Comparison of ENCODE assay signal across 8 cellular contexts in the genomic region with DNA sequence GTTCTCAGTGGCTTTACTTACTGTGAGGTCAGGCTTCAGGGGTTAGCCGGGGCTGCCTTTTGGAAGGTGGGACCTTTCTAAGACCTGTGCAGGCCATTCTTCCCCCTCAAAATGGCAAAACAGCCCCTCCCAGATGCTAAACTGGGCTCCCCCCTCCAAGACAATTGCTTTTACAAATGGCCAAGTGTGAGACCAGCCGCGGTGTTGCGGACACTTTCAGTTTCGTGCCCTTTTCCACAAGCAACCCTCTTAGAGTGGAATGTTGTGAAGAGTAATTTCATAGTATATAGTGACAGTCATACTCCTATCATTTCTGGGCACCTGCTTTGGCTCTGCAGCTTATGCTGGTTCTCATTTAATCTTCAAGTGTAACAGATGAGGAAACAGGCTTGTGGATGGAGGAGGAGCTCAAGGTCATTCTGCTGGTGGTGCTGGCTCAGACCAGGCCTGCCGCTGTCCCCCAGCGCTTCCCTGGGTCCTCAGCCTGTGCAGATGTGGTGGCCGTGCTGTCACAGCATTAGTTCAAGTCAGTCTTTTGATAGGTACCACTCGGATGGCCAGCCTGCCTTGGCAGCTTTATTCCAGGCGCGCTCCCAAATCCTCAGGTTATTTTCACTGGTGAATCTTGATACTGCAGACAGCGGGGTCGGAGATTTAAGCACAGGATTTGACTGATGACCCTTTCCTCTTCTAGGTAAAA. TPM values are rescaled to one million over a fixed set of nuclear protein-coding genes. Genes with fewer than 3 reads are reported as not detected.
DNase-seq lines count a peak whose midpoint lies in the region; ATAC-seq and TF ChIP-seq lines count a peak whose summit lies in the region.

No MANE protein-coding gene starts in this region.

- TF ChIP-seq POLR2A in Peyer's patch (IDR thresholded peaks at IDR 0.05) (no peak), ovary (IDR thresholded peaks at IDR 0.05) (no peak)

- no peak for TF ChIP-seq EP300 in ovary (IDR thresholded peaks at IDR 0.05)

- no peak for TF ChIP-seq CTCF in Peyer's patch (IDR thresholded peaks at IDR 0.05)
- TF ChIP-seq CTCF in epithelial cell of esophagus (IDR thresholded peaks at IDR 0.05; ENCODE audit: insufficient read depth, low read depth, low read length, missing control alignments), result no peak
- no peak for TF ChIP-seq CTCF in ovary (IDR thresholded peaks at IDR 0.05)

- peak overlapping the region in 3 of 4 donors; percentile 90 to 92 (median 90) for H3K27ac ChIP-seq in Peyer's patch
- H3K27ac ChIP-seq in ovary, result no peak overlapping the region

- ATAC-seq in HG03045 (IDR thresholded peaks at IDR 0.05; ENCODE audit: unreplicated experiment), result no peak

- DNase-seq in EL (peak; percentile 12), Peyer's patch (peak in 1 of 3 donors; percentile 53), epithelial cell of esophagus (ENCODE audit: low read depth) (no peak), ovary (no peak), NCI-H510A treated with DMSO at 0.1 percent for 48 hours (lab: John Stamatoyannopoulos, UW) (no peak), GDM1 (lab: John Stamatoyannopoulos, UW) (no peak), D341Med (ENCODE audit: low spot score) (no peak)

- H3K9me3 ChIP-seq in Peyer's patch (no peaks in the 10 kb centered on the region), ovary (no peaks in the 10 kb centered on the region)

- H3K4me1 ChIP-seq in Peyer's patch (peaks cover 0 to 64% (median 24%) of the 10 kb centered on the region in 4 donors), ovary (ENCODE audit: insufficient read depth) (peaks cover 7% of the 10 kb centered on the region)

- no peaks in the 10 kb centered on the region for H3K27me3 ChIP-seq in Peyer's patch
- H3K27me3 ChIP-seq in ovary, result no peaks in the 10 kb centered on the region

- no peaks in the 10 kb centered on the region for H3K36me3 ChIP-seq in Peyer's patch
- H3K36me3 ChIP-seq in ovary, result no peaks in the 10 kb centered on the region

- WGBS in ovary, 3 donors, result 46 to 55% (median 51%) methylated on average over 13 of the region's 13 CpGs

- intact Hi-C loops in ovary (cut with DNase I), result loop anchor here in 2 of 4 donors (5.0 to 10.0 kb wide), 2 partner anchors 57 to 71 kb away; partner anchors contain the start of gene TADA2B (in 1 of the 2)

- H3K4me3 ChIP-seq in Peyer's patch, result peak overlapping the region; percentile 76 to 90 (median 86)
- peak overlapping the region; percentile 91 for H3K4me3 ChIP-seq in epithelial cell of esophagus (ENCODE audit: low read length)
- peak overlapping the region; percentile 80 for H3K4me3 ChIP-seq in ovary

RNA-seq across cellular contexts. Expression of gene TADA2B, which starts 55.0 kb away (rescaled TPM):
- 10 to 100 TPM; 23.1 to 31.4 (median 27.8) TPM for total RNA-seq in Peyer's patch
- total RNA-seq in ovary, result 10 to 100 TPM; 11.9 to 31.6 (median 26.9) TPM
- polyA plus RNA-seq in ovary, result 10 to 100 TPM; 18.6 to 20.2 TPM

Comparison
In these comparisons a context has a peak if more than half of its experiments do, and no peak if none do; other contexts are left out.
1. H3K27ac ChIP-seq: peak in Peyer's patch (3 of 4); none in ovary (0 of 2).
2. Peak in every context shown above with its lines, with median percentiles within 50 percentile points of each other: H3K4me3 ChIP-seq.